Comparison of ENCODE assay signal across 21 cellular contexts in the genomic region with DNA sequence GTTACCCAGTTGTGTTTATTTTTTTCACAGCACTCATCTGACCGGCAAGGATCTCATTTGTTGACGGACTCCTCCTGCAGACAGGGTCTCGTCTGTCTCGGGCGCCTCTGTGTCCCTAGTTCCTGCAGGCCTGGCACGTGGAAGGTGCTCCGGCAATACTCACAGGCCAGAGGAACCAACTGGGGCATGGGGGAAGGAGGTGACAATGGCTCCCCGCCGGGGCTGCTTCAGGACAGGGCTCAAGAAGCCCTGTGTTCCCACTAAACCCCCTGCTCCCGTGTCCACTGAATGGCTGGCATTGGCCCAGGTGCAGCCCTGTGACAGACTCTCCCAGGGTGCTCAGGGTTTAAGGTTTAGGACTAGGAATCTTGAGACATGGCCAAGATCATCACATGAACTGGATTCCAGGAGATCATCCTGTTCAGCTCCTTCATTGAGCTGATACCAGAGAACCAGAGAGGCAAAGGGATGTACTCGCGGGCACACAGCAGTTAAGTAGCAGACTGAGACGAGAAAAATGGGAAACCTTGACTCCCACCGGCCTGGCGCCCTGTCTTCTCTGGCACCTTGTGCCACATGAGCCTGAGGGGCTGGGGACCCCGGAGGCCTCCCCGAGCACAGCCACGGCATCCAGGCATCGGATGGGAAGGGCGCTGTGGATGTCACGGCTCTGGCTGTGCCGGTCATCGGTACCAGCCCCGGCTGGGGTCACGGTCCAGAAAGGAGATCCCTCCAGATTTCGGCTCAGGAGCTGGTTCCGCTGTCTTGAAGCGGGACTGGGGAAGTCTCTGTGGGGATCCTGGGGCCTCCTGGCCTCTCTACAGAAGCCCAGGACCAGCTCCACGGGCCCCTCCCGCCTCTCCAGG.
"Had no signal": no experiment of that assay in that cellular context is flagged by ENCODE, and none has a peak within 500 bp of the region (broad histone marks: within the 10 kb centered on the region; RNA-seq: fewer than 3 reads in every experiment).

No MANE protein-coding gene starts in this region.

- ATAC-seq: activated CD8-positive, alpha-beta T cell treated with anti-CD3 and anti-CD28 coated beads for 36 hours; body of pancreas; left colon; right lobe of liver; stimulated activated memory B cell treated with anti-CD40 and anti-IgM and Interleukin-4, amounts not matched to agents 10 μg/mL and 1 μg/mL and 100 μg/mL, for 72 hours; upper lobe of right lung had no signal

- H3K27ac Mint-ChIP-seq: activated CD4-positive, alpha-beta T cell treated with anti-CD3 and anti-CD28 coated beads, Interleukin-2, amount 10 ng/mL, durations not matched to agents 24 days and 14 days; activated CD8-positive, alpha-beta T cell treated with anti-CD3 and anti-CD28 coated beads for 36 hours; activated naive CD4-positive, alpha-beta T cell treated with anti-CD3 and anti-CD28 coated beads for 36 hours; activated T-helper 2 cell treated with anti-CD3 and anti-CD28 coated beads, Interferon-gamma antibody, Interleukin-2, Interleukin-4, amounts not matched to agents 10 μg/mL and 5 μg/mL and 100 μg/mL, durations not matched to agents 14 hours and 24 hours and 36 hours; stimulated activated memory B cell treated with anti-CD40 and anti-IgM and Interleukin-4, amounts not matched to agents 10 μg/mL and 1 μg/mL and 100 μg/mL, for 72 hours; T-cell had no signal

- H3K27me3 ChIP-seq: body of pancreas, esophagus squamous epithelium, right lobe of liver, testis, upper lobe of right lung had no signal

- H3K4me3 Mint-ChIP-seq: activated CD4-positive, alpha-beta T cell treated with anti-CD3 and anti-CD28 coated beads, Interleukin-2, amount 10 ng/mL, durations not matched to agents 24 days and 14 days; activated CD8-positive, alpha-beta T cell treated with anti-CD3 and anti-CD28 coated beads for 36 hours; activated naive CD4-positive, alpha-beta T cell treated with anti-CD3 and anti-CD28 coated beads for 36 hours; stimulated activated memory B cell treated with anti-CD40 and anti-IgM and Interleukin-4, amounts not matched to agents 10 μg/mL and 1 μg/mL and 100 μg/mL, for 72 hours; T-cell had no signal

- H3K4me3 ChIP-seq: body of pancreas, esophagus squamous epithelium, lung, prostate gland, right lobe of liver, testis, upper lobe of right lung had no signal

- H3K9me3 ChIP-seq: body of pancreas, esophagus squamous epithelium, prostate gland, right lobe of liver, testis, upper lobe of right lung had no signal

- H3K9me3 Mint-ChIP-seq: activated CD4-positive, alpha-beta T cell treated with anti-CD3 and anti-CD28 coated beads, Interleukin-2, amount 10 ng/mL, durations not matched to agents 24 days and 14 days; activated CD8-positive, alpha-beta T cell treated with anti-CD3 and anti-CD28 coated beads for 36 hours; activated naive CD4-positive, alpha-beta T cell treated with anti-CD3 and anti-CD28 coated beads for 36 hours; activated T-helper 2 cell treated with anti-CD3 and anti-CD28 coated beads, Interferon-gamma antibody, Interleukin-2, Interleukin-4, amounts not matched to agents 10 μg/mL and 5 μg/mL and 100 μg/mL, durations not matched to agents 14 hours and 24 hours and 36 hours; stimulated activated memory B cell treated with anti-CD40 and anti-IgM and Interleukin-4, amounts not matched to agents 10 μg/mL and 1 μg/mL and 100 μg/mL, for 72 hours; T-cell had no signal

- H3K27me3 Mint-ChIP-seq: activated CD4-positive, alpha-beta T cell treated with anti-CD3 and anti-CD28 coated beads, Interleukin-2, amount 10 ng/mL, durations not matched to agents 24 days and 14 days; activated CD8-positive, alpha-beta T cell treated with anti-CD3 and anti-CD28 coated beads for 36 hours; stimulated activated memory B cell treated with anti-CD40 and anti-IgM and Interleukin-4, amounts not matched to agents 10 μg/mL and 1 μg/mL and 100 μg/mL, for 72 hours; T-cell had no signal

- DNase-seq: activated CD4-positive, alpha-beta T cell treated with anti-CD3 and anti-CD28 coated beads, Interleukin-2, amount 10 ng/mL, durations not matched to agents 24 days and 14 days; activated CD4-positive, CD25-positive, alpha-beta regulatory T cell; activated CD8-positive, alpha-beta T cell treated with anti-CD3 and anti-CD28 coated beads for 36 hours; activated naive CD4-positive, alpha-beta T cell treated with anti-CD3 and anti-CD28 coated beads for 36 hours; activated T-cell treated with anti-CD3 and anti-CD28 coated beads, Interleukin-2, amount 50 U/mL, for 1 hour; body of pancreas; central memory CD4-positive, alpha-beta T cell; effector CD4-positive, alpha-beta T cell; esophagus squamous epithelium; left colon; midbrain; right lobe of liver; small intestine; stimulated activated CD4-positive, alpha-beta T cell treated with anti-CD3 and anti-CD28 coated beads, Interleukin-4, amount 100 ng/mL, for 4 hours; T-cell; testis; upper lobe of right lung had no signal

- H3K4me1 Mint-ChIP-seq: activated CD4-positive, alpha-beta T cell treated with anti-CD3 and anti-CD28 coated beads, Interleukin-2, amount 10 ng/mL, durations not matched to agents 24 days and 14 days; stimulated activated memory B cell treated with anti-CD40 and anti-IgM and Interleukin-4, amounts not matched to agents 10 μg/mL and 1 μg/mL and 100 μg/mL, for 72 hours; T-cell had no signal

- H3K4me1 ChIP-seq: body of pancreas, right lobe of liver had no signal

- H3K36me3 ChIP-seq: prostate gland, right lobe of liver had no signal

- H3K27ac ChIP-seq: body of pancreas, esophagus squamous epithelium, prostate gland, right lobe of liver, testis, upper lobe of right lung had no signal
